ENCODE assay signal across 17 cellular contexts in the genomic region with DNA sequence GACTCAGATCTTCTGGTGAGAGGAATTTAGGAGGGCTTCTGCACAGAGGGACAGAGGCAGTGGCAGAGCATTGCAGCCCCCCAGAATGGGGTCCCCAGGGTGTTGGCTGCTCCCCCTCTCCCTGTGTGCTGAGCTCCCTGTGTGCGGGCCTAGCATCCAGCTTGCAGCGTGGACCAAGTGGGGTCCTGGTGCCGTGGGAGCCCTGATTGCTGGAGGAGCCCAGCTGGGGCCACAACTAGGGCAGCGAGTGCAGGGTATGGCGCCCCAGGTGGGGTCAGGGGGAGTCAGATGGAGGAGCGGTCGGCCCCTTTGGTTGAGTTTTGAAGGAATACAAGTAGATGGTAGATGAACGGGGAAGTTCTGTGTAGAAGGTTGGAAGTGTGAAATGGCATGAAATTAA.
DNase-seq lines count a peak whose midpoint lies in the region; ATAC-seq, FAIRE-seq and TF ChIP-seq lines count a peak whose summit lies in the region.
"Had no signal": no experiment of that assay in that cellular context is flagged by ENCODE, and none has a peak within 500 bp of the region (broad histone marks: within the 10 kb centered on the region; RNA-seq: fewer than 3 reads in every experiment).

No MANE protein-coding gene starts in this region.

- peaks cover 34% of the 10 kb centered on the region for H3K9me1 ChIP-seq in IMR-90 (ENCODE audit: insufficient read depth, low read length)

- H3K9me3 Mint-ChIP-seq in central memory CD8-positive, alpha-beta T cell, result no peaks in the 10 kb centered on the region
- H3K9me3 Mint-ChIP-seq in memory B cell, result no peaks in the 10 kb centered on the region

- H4K5ac ChIP-seq in IMR-90 (ENCODE audit: low read depth, low read length), result peak overlapping the region; percentile 83

- peak overlapping the region; percentile 22; the same call in 1 of the 2 replicates for H3K56ac ChIP-seq in IMR-90 (ENCODE audit: extremely low read depth, insufficient read depth, low read length)

- POLR2A ChIA-PET in IMR-90 (lab: Charles Lee; ENCODE audit: unreplicated experiment), result no interaction called here

- peaks cover 3 to 27% of the 10 kb centered on the region in 2 experiments; a peak in 2 of 4 replicates for H3K79me1 ChIP-seq in IMR-90 (ENCODE audit: low read depth in 1 of 2, low read length in 2 of 2)

- BruUV-seq in IMR-90 (replicated peaks; lab: Mats Ljungman, UMichigan), result no TSS peak

- intact Hi-C loops in IMR-90 (cut with micrococcal nuclease), result loop anchor here (5.0 kb wide), 1 partner anchor 223 kb away; no protein-coding TSS in a partner anchor
- intact Hi-C loops in stomach (cut with DNase I; ENCODE audit: low total_unique reads), result loop anchor here (10.0 kb wide), 1 partner anchor 65 kb away; the partner anchor contains the start of gene TRIO

- H3K36me3 ChIP-seq in IMR-90 (ENCODE audit: control insufficient read depth, insufficient read depth, low read length), result peaks cover 11% of the 10 kb centered on the region
- no peaks in the 10 kb centered on the region for H3K36me3 ChIP-seq in stomach
- H3K36me3 ChIP-seq: right atrium auricular region, tibial nerve had no signal

- peak overlapping the region; percentile 81 for H4K91ac ChIP-seq in IMR-90 (ENCODE audit: insufficient read depth, low read depth, low read length)

- peaks cover 42% of the 10 kb centered on the region for H3K4me1 ChIP-seq in IMR-90 (ENCODE audit: control insufficient read depth, insufficient read depth, low read length)
- peaks cover 19 to 90% (median 58%) of the 10 kb centered on the region in 4 donors for H3K4me1 ChIP-seq in stomach

- H3K14ac ChIP-seq in IMR-90 (replicated peaks; ENCODE audit: low read depth, low read length), result peak overlapping the region; percentile 87

- WGBS in IMR-90 (ENCODE audit: extremely low coverage in 2 of 2, insufficient read length in 1 of 2), 2 experiments, result 95% methylated on average over 4 of the region's 8 CpGs; no CpG with 5 or more reads in 1 of the 2 experiments
- 87 to 94% (median 93%) methylated on average over 7 to 8 of the region's 8 CpGs for WGBS in stomach, 5 donors

- ATAC-seq in IMR-90 (ENCODE audit: low read depth), result no peak
- no peak for ATAC-seq in central memory CD8-positive, alpha-beta T cell (replicated peaks; ENCODE audit: extremely low read depth, poor library complexity, severe bottlenecking)
- ATAC-seq in memory B cell (ENCODE audit: low read depth), result no peak

- H3K4me3 Mint-ChIP-seq in central memory CD8-positive, alpha-beta T cell, result no peak overlapping the region
- H3K4me3 Mint-ChIP-seq in memory B cell, result peak overlapping the region; percentile 48

- peak overlapping the region; percentile 17 for H2AK9ac ChIP-seq in IMR-90 (replicated peaks; ENCODE audit: low read depth, low read length, poor library complexity)

- H3K9me3 ChIP-seq in IMR-90 (ENCODE audit: control insufficient read depth, insufficient read depth, low read length) (no peaks in the 10 kb centered on the region), stomach (no peaks in the 10 kb centered on the region)
- H3K9me3 ChIP-seq: right atrium auricular region, tibial nerve had no signal

- H2AK5ac ChIP-seq in IMR-90 (ENCODE audit: low read depth, low read length), result peak overlapping the region; percentile 36; the same call in 1 of the 2 replicates

- in situ Hi-C loops in IMR-90 (cut with MboI; ENCODE audit: low sequenced_read_pairs), result no loop called here

- CTCF ChIA-PET in IMR-90 (lab: Yijun Ruan, JAX), result no interaction called here

- no peak for TF ChIP-seq EP300 in stomach (IDR thresholded peaks at IDR 0.05)

- no peak overlapping the region for H3K4me3 ChIP-seq in IMR-90 (ENCODE audit: insufficient read depth, low read depth, low read length)
- no peak overlapping the region for H3K4me3 ChIP-seq in stomach
- H3K4me3 ChIP-seq: lung, right atrium auricular region, tibial nerve had no signal

- H3K9ac ChIP-seq in IMR-90 (ENCODE audit: low read depth, low read length), result peak overlapping the region; percentile 29; the same call in 1 of the 2 replicates

- no peak for TF ChIP-seq RAD21 in IMR-90 (IDR thresholded peaks at IDR 0.05; ENCODE audit: low read length)

- H3K27ac ChIP-seq in IMR-90 (ENCODE audit: insufficient read depth, low read length) (peak overlapping the region; percentile 95), stomach (peak overlapping the region in 4 of 5 donors; percentile 58 to 77 (median 72))
- H3K27ac ChIP-seq: C4-2B, right atrium auricular region, tibial nerve had no signal

- H3K27ac Mint-ChIP-seq in central memory CD8-positive, alpha-beta T cell (ENCODE audit: low read depth), result peak overlapping the region; percentile 54
- H3K27ac Mint-ChIP-seq in memory B cell, result peak overlapping the region; percentile 99

- H3K36me3 Mint-ChIP-seq in central memory CD8-positive, alpha-beta T cell (ENCODE audit: insufficient read depth), result no peaks in the 10 kb centered on the region
- H3K36me3 Mint-ChIP-seq in memory B cell, result no peaks in the 10 kb centered on the region

- no peak overlapping the region for H2AFZ ChIP-seq in IMR-90 (replicated peaks; ENCODE audit: low read length, poor library complexity)

- TF ChIP-seq POLR2A in IMR-90 (IDR thresholded peaks at IDR 0.05; ENCODE audit: low read depth, low read length) (no peak), stomach (IDR thresholded peaks at IDR 0.05) (no peak), GM12891 (IDR thresholded peaks at IDR 0.05; ENCODE audit: low read depth, low read length) (no peak)

- no peaks in the 10 kb centered on the region for H3K27me3 ChIP-seq in IMR-90 (ENCODE audit: control insufficient read depth, insufficient read depth, low read length)
- H3K27me3 ChIP-seq in stomach, result no peaks in the 10 kb centered on the region
- H3K27me3 ChIP-seq: right atrium auricular region, tibial nerve had no signal

- H3K18ac ChIP-seq in IMR-90 (ENCODE audit: low read depth, low read length), result peak overlapping the region; percentile 60

- dilution Hi-C loops in IMR-90 (cut with HindIII; ENCODE audit: low sequenced_read_pairs, unreplicated experiment), result no loop called here

- H3K23ac ChIP-seq in IMR-90 (ENCODE audit: low read depth, low read length), result peak overlapping the region; percentile 61; the same call in 1 of the 2 replicates

- no peak for TF ChIP-seq CTCF in IMR-90 (conservative IDR thresholded peaks at IDR 0.05; ENCODE audit: low read depth, low read length)
- no peak for TF ChIP-seq CTCF in stomach (IDR thresholded peaks at IDR 0.05)

- DNase-seq in IMR-90 (no peak), memory B cell (ENCODE audit: low spot score in 2 of 2) (no peak), stomach (no peak), NCI-H345 treated with DMSO at 0.1 percent for 48 hours (lab: John Stamatoyannopoulos, UW; ENCODE audit: unreplicated experiment) (no peak), COLO668 (lab: John Stamatoyannopoulos, UW; ENCODE audit: unreplicated experiment) (no peak), GM12891 (ENCODE audit: insufficient read length, low spot score) (no peak)
- DNase-seq in central memory CD8-positive, alpha-beta T cell (ENCODE audit: low spot score in 2 of 2), result no peak
- no peak for DNase-seq in stimulated activated CD4-positive, alpha-beta T cell treated with anti-CD3 and anti-CD28 coated beads, Interleukin-1b, Interleukin-23, amount 100 ng/mL, for 48 hours
- DNase-seq: activated effector memory CD4-positive, alpha-beta T cell treated with Interleukin-2 at 50 U/mL for 16 hours; amniotic stem cell; SHP77; stimulated activated CD4-positive, alpha-beta T cell treated with anti-CD3 and anti-CD28 coated beads, Interleukin-2, amount 100 ng/mL, for 24 hours; T-helper 2 cell had no signal

- peak overlapping the region; percentile 65 to 84; a peak in 3 of 4 replicates for H4K8ac ChIP-seq in IMR-90 (ENCODE audit: low read depth in 2 of 2, low read length in 2 of 2)

- peaks cover 89% of the 10 kb centered on the region for H4K20me1 ChIP-seq in IMR-90 (ENCODE audit: insufficient read depth, low read length)

- peak overlapping the region; percentile 12; the same call in 1 of the 2 replicates for H3K4me2 ChIP-seq in IMR-90 (ENCODE audit: low read depth, low read length)

- peak overlapping the region; percentile 24; the same call in 2 of the 3 replicates for H2BK15ac ChIP-seq in IMR-90 (ENCODE audit: low read depth, low read length)

- peaks cover 16% of the 10 kb centered on the region for H3K27me3 Mint-ChIP-seq in central memory CD8-positive, alpha-beta T cell
- no peaks in the 10 kb centered on the region for H3K27me3 Mint-ChIP-seq in memory B cell

- H3K4me1 Mint-ChIP-seq in central memory CD8-positive, alpha-beta T cell, result peaks cover 20% of the 10 kb centered on the region
- H3K4me1 Mint-ChIP-seq in memory B cell, result peaks cover 56% of the 10 kb centered on the region

- peak overlapping the region; percentile 90 for H3K4ac ChIP-seq in IMR-90 (ENCODE audit: low read depth, low read length)

- no peak for FAIRE-seq in GM12891 (lab: Jason Lieb, UNC)

- peak overlapping the region; percentile 88 for H2BK120ac ChIP-seq in IMR-90 (ENCODE audit: low read depth, low read length)

- peak overlapping the region; percentile 99 for H2BK5ac ChIP-seq in IMR-90 (ENCODE audit: low read depth, low read length, poor library complexity, severe bottlenecking)

- peak overlapping the region; percentile 89; the same call in 1 of the 2 replicates for H2BK20ac ChIP-seq in IMR-90 (ENCODE audit: low read depth, low read length)

TF ChIP-seq in IMR-90, 13 proteins besides CTCF, POLR2A, EP300 and RAD21:
- TF ChIP-seq MAFK (IDR thresholded peaks at IDR 0.05; ENCODE audit: low read depth, low read length), result no peak
- no peak for TF ChIP-seq NFE2L2 (IDR thresholded peaks at IDR 0.05; ENCODE audit: low read depth, low read length)
- no peak for TF ChIP-seq CEBPB (IDR thresholded peaks at IDR 0.05; ENCODE audit: low read depth, low read length)

TF ChIP-seq in GM12891, 5 proteins besides CTCF, POLR2A, EP300 and RAD21:
- TF ChIP-seq POU2F2 (IDR thresholded peaks at IDR 0.05; ENCODE audit: low read depth, low read length) (no peak), TAF1 (IDR thresholded peaks at IDR 0.05; ENCODE audit: low read depth, low read length) (no peak), PAX5 (IDR thresholded peaks at IDR 0.05; ENCODE audit: insufficient read depth, low read length, severe bottlenecking) (no peak), SPI1 (IDR thresholded peaks at IDR 0.05; ENCODE audit: low read depth, low read length) (no peak), POLR2AphosphoS5 (IDR thresholded peaks at IDR 0.05; ENCODE audit: low read depth, low read length) (no peak)
